In the genomic region with DNA sequence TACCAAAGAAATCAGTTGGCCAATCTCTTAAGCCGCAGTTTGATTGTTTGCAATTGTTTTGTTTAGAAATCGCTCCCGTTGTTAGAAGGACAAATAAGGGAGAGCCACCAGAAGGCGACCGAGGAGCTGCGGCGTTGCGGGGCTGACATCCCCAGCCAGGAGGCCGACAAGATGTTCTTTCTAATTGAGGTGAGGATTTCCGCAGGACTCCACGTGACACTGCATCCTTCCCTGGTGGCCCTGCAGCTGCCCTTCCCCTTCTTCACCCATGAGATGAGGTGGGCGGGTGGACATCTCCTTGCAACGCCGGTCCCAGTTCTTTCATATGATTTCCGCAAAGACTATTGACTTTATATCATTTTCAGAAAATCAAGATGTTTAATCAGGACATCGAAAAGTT, we compare ENCODE assay signal across 36 cellular contexts.
"Had no signal": no experiment of that assay in that cellular context is flagged by ENCODE, and none has a peak within 500 bp of the region (broad histone marks: within the 10 kb centered on the region; RNA-seq: fewer than 3 reads in every experiment).

No MANE protein-coding gene starts in this region.

- H3K4me1 ChIP-seq: adrenal gland, body of pancreas, breast epithelium had no signal

- H3K4me3 ChIP-seq: adrenal gland, body of pancreas, breast epithelium had no signal

- H3K27me3 Mint-ChIP-seq: activated B cell treated with CpG ODN at 0.5 μM for 24 hours; activated CD4-positive, alpha-beta memory T cell treated with anti-CD3 and anti-CD28 coated beads for 36 hours; activated CD4-positive, alpha-beta T cell treated with anti-CD3 and anti-CD28 coated beads, Interleukin-2, amount 10 ng/mL, durations not matched to agents 24 days and 14 days; activated CD8-positive, alpha-beta T cell treated with anti-CD3 and anti-CD28 coated beads for 36 hours; activated naive CD8-positive, alpha-beta T cell treated with anti-CD3 and anti-CD28 coated beads for 36 hours; activated T-helper 17 cell treated with anti-CD3 and anti-CD28 coated beads, Interleukin-2, amount 50 U/mL, for 72 hours had no signal

- H3K9me3 Mint-ChIP-seq: activated B cell treated with CpG ODN at 0.5 μM for 24 hours; activated CD4-positive, alpha-beta memory T cell treated with anti-CD3 and anti-CD28 coated beads for 36 hours; activated CD4-positive, alpha-beta T cell treated with anti-CD3 and anti-CD28 coated beads, Interleukin-2, amount 10 ng/mL, durations not matched to agents 24 days and 14 days; activated CD8-positive, alpha-beta T cell treated with anti-CD3 and anti-CD28 coated beads for 36 hours; activated naive CD4-positive, alpha-beta T cell treated with anti-CD3 and anti-CD28 coated beads for 36 hours; activated naive CD4-positive, alpha-beta T cell treated with anti-CD3 and anti-CD28 coated beads, Interleukin-2, amount 50 U/mL, for 72 hours; activated naive CD8-positive, alpha-beta T cell treated with anti-CD3 and anti-CD28 coated beads for 36 hours; activated T-cell treated with anti-CD3 and anti-CD28 coated beads, Interleukin-2, amount 50 U/mL, for 4 hours; activated T-cell treated with anti-CD3 and anti-CD28 coated beads, Interleukin-2, amount 50 U/mL, for 72 hours; activated T-helper 1 cell treated with anti-CD3 and anti-CD28 coated beads, Interleukin-12 subunit alpha, Interleukin-12 subunit beta, Interleukin-2, Interleukin-4 antibody, amounts not matched to agents 30 ng/mL and 10 ng/mL and 1 ng/mL, durations not matched to agents 14 hours and 24 hours and 36 hours; activated T-helper 17 cell treated with anti-CD3 and anti-CD28 coated beads, Interleukin-2, amount 50 U/mL, for 72 hours; T-helper 1 cell treated with Interleukin-12 subunit alpha and Interleukin-12 subunit beta and Interleukin-4 antibody, amounts not matched to agents 30 μg/mL and 1 μg/mL, for 36 hours; T-helper 2 cell treated with Interferon-gamma antibody and Interleukin-4, amounts not matched to agents 5 μg/mL and 100 μg/mL, for 36 hours had no signal

- H3K4me3 Mint-ChIP-seq: activated B cell treated with CpG ODN at 0.5 μM for 24 hours; activated CD4-positive, alpha-beta memory T cell treated with anti-CD3 and anti-CD28 coated beads for 36 hours; activated CD4-positive, alpha-beta T cell treated with anti-CD3 and anti-CD28 coated beads, Interleukin-2, amount 10 ng/mL, durations not matched to agents 24 days and 14 days; activated CD8-positive, alpha-beta T cell treated with anti-CD3 and anti-CD28 coated beads for 36 hours; activated naive CD4-positive, alpha-beta T cell treated with anti-CD3 and anti-CD28 coated beads for 36 hours; activated naive CD8-positive, alpha-beta T cell treated with anti-CD3 and anti-CD28 coated beads for 36 hours; activated T-cell treated with anti-CD3 and anti-CD28 coated beads, Interleukin-2, amount 50 U/mL, for 4 hours; activated T-cell treated with anti-CD3 and anti-CD28 coated beads, Interleukin-2, amount 50 U/mL, for 72 hours; activated T-helper 1 cell treated with anti-CD3 and anti-CD28 coated beads, Interleukin-12 subunit alpha, Interleukin-12 subunit beta, Interleukin-2, Interleukin-4 antibody, amounts not matched to agents 30 ng/mL and 10 ng/mL and 1 ng/mL, durations not matched to agents 14 hours and 24 hours and 36 hours; activated T-helper 17 cell treated with anti-CD3 and anti-CD28 coated beads, Interleukin-2, amount 50 U/mL, for 72 hours; T-helper 1 cell treated with Interleukin-12 subunit alpha and Interleukin-12 subunit beta and Interleukin-4 antibody, amounts not matched to agents 30 μg/mL and 1 μg/mL, for 36 hours; T-helper 2 cell treated with Interferon-gamma antibody and Interleukin-4, amounts not matched to agents 5 μg/mL and 100 μg/mL, for 36 hours had no signal

- H3K9me3 ChIP-seq: adrenal gland, body of pancreas, breast epithelium had no signal

- H3K27ac ChIP-seq: adrenal gland, body of pancreas, brain microvascular endothelial cell, breast epithelium, VCaP had no signal

- H3K27ac Mint-ChIP-seq: activated B cell treated with CpG ODN at 0.5 μM for 24 hours; activated CD4-positive, alpha-beta memory T cell treated with anti-CD3 and anti-CD28 coated beads for 36 hours; activated CD4-positive, alpha-beta T cell treated with anti-CD3 and anti-CD28 coated beads, Interleukin-2, amount 10 ng/mL, durations not matched to agents 24 days and 14 days; activated CD8-positive, alpha-beta T cell treated with anti-CD3 and anti-CD28 coated beads for 36 hours; activated naive CD4-positive, alpha-beta T cell treated with anti-CD3 and anti-CD28 coated beads for 36 hours; activated naive CD8-positive, alpha-beta T cell treated with anti-CD3 and anti-CD28 coated beads for 36 hours; activated T-cell treated with anti-CD3 and anti-CD28 coated beads, Interleukin-2, amount 50 U/mL, for 72 hours; activated T-helper 1 cell treated with anti-CD3 and anti-CD28 coated beads, Interleukin-12 subunit alpha, Interleukin-12 subunit beta, Interleukin-2, Interleukin-4 antibody, amounts not matched to agents 30 ng/mL and 10 ng/mL and 1 ng/mL, durations not matched to agents 14 hours and 24 hours and 36 hours; activated T-helper 17 cell treated with anti-CD3 and anti-CD28 coated beads, Interleukin-2, amount 50 U/mL, for 72 hours; T-helper 1 cell treated with Interleukin-12 subunit alpha and Interleukin-12 subunit beta and Interleukin-4 antibody, amounts not matched to agents 30 μg/mL and 1 μg/mL, for 36 hours; T-helper 2 cell treated with Interferon-gamma antibody and Interleukin-4, amounts not matched to agents 5 μg/mL and 100 μg/mL, for 36 hours had no signal

- DNase-seq: activated B cell treated with CpG ODN at 0.5 μM for 24 hours; activated CD4-positive, alpha-beta memory T cell treated with anti-CD3 and anti-CD28 coated beads for 36 hours; activated CD4-positive, alpha-beta T cell treated with anti-CD3 and anti-CD28 coated beads for 4 hours; activated CD4-positive, alpha-beta T cell treated with anti-CD3 and anti-CD28 coated beads, Interleukin-2, amount 10 ng/mL, durations not matched to agents 24 days and 14 days; activated CD4-positive, alpha-beta T cell treated with anti-CD3 and anti-CD28 coated beads, Interleukin-2, amount 50 U/mL, for 1 hour; activated CD4-positive, alpha-beta T cell treated with anti-CD3 and anti-CD28 coated beads, Interleukin-2, amount 50 U/mL, for 4 hours; activated CD4-positive, CD25-positive, alpha-beta regulatory T cell treated with anti-CD3 and anti-CD28 coated beads, Interleukin-2, amount 50 U/mL, for 72 hours; activated CD8-positive, alpha-beta memory T cell treated with anti-CD3 and anti-CD28 coated beads, Interleukin-2, amount 50 U/mL, for 4 hours; activated CD8-positive, alpha-beta T cell treated with anti-CD3 and anti-CD28 coated beads for 36 hours; activated effector memory CD4-positive, alpha-beta T cell treated with anti-CD3 and anti-CD28 coated beads, Interleukin-2, amount 50 U/mL, for 16 hours; activated gamma-delta T cell treated with Interleukin-2 at 50 U/mL for 16 hours; activated naive CD4-positive, alpha-beta T cell; activated naive CD4-positive, alpha-beta T cell treated with anti-CD3 and anti-CD28 coated beads for 36 hours; activated naive CD4-positive, alpha-beta T cell treated with anti-CD3 and anti-CD28 coated beads, Interleukin-2, amount 50 U/mL, for 16 hours; activated naive CD8-positive, alpha-beta T cell treated with anti-CD3 and anti-CD28 coated beads for 36 hours; activated T-cell treated with anti-CD3 and anti-CD28 coated beads for 4 hours; activated T-cell treated with anti-CD3 and anti-CD28 coated beads, Interleukin-2, amount 50 U/mL, for 1 hour; activated T-cell treated with anti-CD3 and anti-CD28 coated beads, Interleukin-2, amount 50 U/mL, for 4 hours; activated T-cell treated with anti-CD3 and anti-CD28 coated beads, Interleukin-2, amount 50 U/mL, for 72 hours; amniotic stem cell; body of pancreas; brain microvascular endothelial cell; central memory CD4-positive, alpha-beta T cell; T-helper 1 cell; T-helper 2 cell; T-helper 9 cell had no signal

- FAIRE-seq: astrocyte, TTC549 had no signal

- ATAC-seq: activated CD8-positive, alpha-beta T cell treated with anti-CD3 and anti-CD28 coated beads for 36 hours; activated naive CD4-positive, alpha-beta T cell treated with anti-CD3 and anti-CD28 coated beads, Interleukin-2, amount 50 U/mL, for 72 hours; activated T-cell treated with anti-CD3 and anti-CD28 coated beads, Interleukin-2, amount 50 U/mL, for 4 hours; activated T-cell treated with anti-CD3 and anti-CD28 coated beads, Interleukin-2, amount 50 U/mL, for 72 hours; activated T-helper 17 cell treated with anti-CD3 and anti-CD28 coated beads, Interleukin-2, amount 50 U/mL, for 72 hours; body of pancreas had no signal

- H3K4me1 Mint-ChIP-seq: activated CD4-positive, alpha-beta T cell treated with anti-CD3 and anti-CD28 coated beads, Interleukin-2, amount 10 ng/mL, durations not matched to agents 24 days and 14 days; activated naive CD8-positive, alpha-beta T cell treated with anti-CD3 and anti-CD28 coated beads for 36 hours; activated T-helper 17 cell treated with anti-CD3 and anti-CD28 coated beads, Interleukin-2, amount 50 U/mL, for 72 hours had no signal

- H3K27me3 ChIP-seq: adrenal gland, body of pancreas, brain microvascular endothelial cell, breast epithelium had no signal

- H3K36me3 ChIP-seq: adrenal gland, brain microvascular endothelial cell, breast epithelium had no signal
